ENCODE assay signal across 1 cellular context in genomic region chr22:19550382-19550781, GRCh38.
TF ChIP-seq lines count a peak whose summit lies in the region.

No MANE protein-coding gene starts in this region.

TF ChIP-seq in K562, 482 proteins besides CTCF, POLR2A, EP300 and RAD21 (continued from another document and continues in another):
- TF ChIP-seq HBP1 (CRISPR knock-in tag; IDR thresholded peaks at IDR 0.05), result no peak
- TF ChIP-seq OTX1 (CRISPR knock-in tag; IDR thresholded peaks at IDR 0.05), result no peak
- no peak for TF ChIP-seq ZNF347 (CRISPR knock-in tag; IDR thresholded peaks at IDR 0.05; ENCODE audit: low read depth)
- TF ChIP-seq TCFL5 (CRISPR knock-in tag; conservative IDR thresholded peaks at IDR 0.05), result no peak
- no peak for TF ChIP-seq ZBTB12 (CRISPR knock-in tag; IDR thresholded peaks at IDR 0.05)
- no peak for TF ChIP-seq ZNF253 (CRISPR knock-in tag; conservative IDR thresholded peaks at IDR 0.05)
- no peak for TF ChIP-seq COPS2 (conservative IDR thresholded peaks at IDR 0.05)
- no peak for TF ChIP-seq ATF4 (CRISPR knock-in tag; IDR thresholded peaks at IDR 0.05)
- no peak for TF ChIP-seq KDM4B (IDR thresholded peaks at IDR 0.05; ENCODE audit: borderline replicate concordance in 2 of 2, low read depth in 1 of 2)
- TF ChIP-seq PTRF (tag; IDR thresholded peaks at IDR 0.05), result no peak
- no peak for TF ChIP-seq MTA2 (IDR thresholded peaks at IDR 0.05; ENCODE audit: low read depth)
- TF ChIP-seq HINFP (tag; conservative IDR thresholded peaks at IDR 0.05; ENCODE audit: low read depth), result no peak
- TF ChIP-seq MCM3 (IDR thresholded peaks at IDR 0.05), result 0 out of 2 replicates have a peak, but pooled peaks have one; percentile 2
- TF ChIP-seq NFE2L1 (tag; IDR thresholded peaks at IDR 0.05; ENCODE audit: borderline replicate concordance, low read depth), result no peak
- peak in 1 of 2 experiments; percentile 54; a peak in 1 of 4 replicates for TF ChIP-seq MCM7 (IDR thresholded peaks at IDR 0.05)
- no peak for TF ChIP-seq HES1 (IDR thresholded peaks at IDR 0.05; ENCODE audit: low read depth)
- 0 out of 2 replicates have a peak, but pooled peaks have one; percentile 1 for TF ChIP-seq CXXC5 (CRISPR knock-in tag; IDR thresholded peaks at IDR 0.05)
- TF ChIP-seq ADNP (tag; IDR thresholded peaks at IDR 0.05), result no peak
- no peak for TF ChIP-seq ZNF212 (CRISPR knock-in tag; IDR thresholded peaks at IDR 0.05)
- TF ChIP-seq TEAD4 (IDR thresholded peaks at IDR 0.05; ENCODE audit: low read length), result no peak
- 0 out of 2 replicates have a peak, but pooled peaks have one; percentile 44 for TF ChIP-seq TEAD4 (CRISPR knock-in tag; IDR thresholded peaks at IDR 0.05; ENCODE audit: borderline replicate concordance)
- TF ChIP-seq TCF7L2 (IDR thresholded peaks at IDR 0.05; ENCODE audit: low read depth, low read length), result no peak
- no peak for TF ChIP-seq CAMTA2 (CRISPR knock-in tag; conservative IDR thresholded peaks at IDR 0.05)
- TF ChIP-seq TBP (optimal IDR thresholded peaks at IDR 0.05; ENCODE audit: low read depth, low read length), result no peak
- TF ChIP-seq SUPT5H (IDR thresholded peaks at IDR 0.05), result no peak
- TF ChIP-seq ZNF232 (CRISPR knock-in tag; IDR thresholded peaks at IDR 0.05), result no peak
- TF ChIP-seq CHD7 (IDR thresholded peaks at IDR 0.05; ENCODE audit: low read depth, low read length), result no peak
- TF ChIP-seq GATAD2B (IDR thresholded peaks at IDR 0.05; ENCODE audit: borderline replicate concordance), result no peak
- TF ChIP-seq CBX5 (IDR thresholded peaks at IDR 0.05; ENCODE audit: borderline replicate concordance, low read depth), result no peak
- no peak for TF ChIP-seq SLC30A9 (CRISPR knock-in tag; IDR thresholded peaks at IDR 0.05)
- TF ChIP-seq THAP7 (CRISPR knock-in tag; IDR thresholded peaks at IDR 0.05), result no peak
- no peak for TF ChIP-seq RBM15 (IDR thresholded peaks at IDR 0.05; ENCODE audit: insufficient read depth, low read length)
- TF ChIP-seq MAFK (IDR thresholded peaks at IDR 0.05; ENCODE audit: low read length), result no peak
- TF ChIP-seq SMARCE1 (IDR thresholded peaks at IDR 0.05), result no peak
- TF ChIP-seq MAX (CRISPR knock-in tag; IDR thresholded peaks at IDR 0.05), result no peak
- TF ChIP-seq MNT (conservative IDR thresholded peaks at IDR 0.05), result no peak
- 0 out of 4 replicates have a peak, but pooled peaks of 1 of the 2 experiments have one; percentile 53 for TF ChIP-seq FOXA3 (CRISPR knock-in tag; conservative IDR thresholded peaks at IDR 0.05 in 1 of 2, IDR thresholded peaks at IDR 0.05 in 1 of 2)
- TF ChIP-seq PPARD (CRISPR knock-in tag; IDR thresholded peaks at IDR 0.05), result no peak
